ENCODE assay signal across 26 cellular contexts in genomic region chr20:47680804-47681529, GRCh38.
DNase-seq lines count a peak whose midpoint lies in the region; ATAC-seq, FAIRE-seq and TF ChIP-seq lines count a peak whose summit lies in the region.
"Had no signal": no experiment of that assay in that cellular context is flagged by ENCODE, and none has a peak within 500 bp of the region (broad histone marks: within the 10 kb centered on the region; RNA-seq: fewer than 3 reads in every experiment).

No MANE protein-coding gene starts in this region.

- no peak for TF ChIP-seq CTCF in Caco-2 (IDR thresholded peaks at IDR 0.05; ENCODE audit: insufficient read depth in 1 of 2, low read depth in 1 of 2, low read length in 1 of 2, severe bottlenecking in 1 of 2, unreplicated experiment in 1 of 2)
- no peak for TF ChIP-seq CTCF in IMR-90 (conservative IDR thresholded peaks at IDR 0.05; ENCODE audit: low read depth, low read length)
- TF ChIP-seq CTCF in astrocyte (IDR thresholded peaks at IDR 0.05; ENCODE audit: insufficient read depth, low read depth, low read length), result no peak
- no peak for TF ChIP-seq CTCF in liver (IDR thresholded peaks at IDR 0.05; ENCODE audit: low read depth, low read length, missing input control)
- TF ChIP-seq CTCF in BE2C (IDR thresholded peaks at IDR 0.05; ENCODE audit: low read depth, low read length), result no peak

- no peaks in the 10 kb centered on the region for H3K9me3 Mint-ChIP-seq in Caco-2 (ENCODE audit: unreplicated experiment)
- H3K9me3 Mint-ChIP-seq in astrocyte (ENCODE audit: unreplicated experiment), result peaks cover 2% of the 10 kb centered on the region
- H3K9me3 Mint-ChIP-seq: activated CD4-positive, alpha-beta T cell treated with anti-CD3 and anti-CD28 coated beads, Interleukin-2, amount 10 ng/mL, durations not matched to agents 7 days and 5 days; central memory CD8-positive, alpha-beta T cell; naive B cell; stimulated activated effector memory CD8-positive, alpha-beta T cell treated with anti-CD3 and anti-CD28 coated beads, Interleukin-12 subunit alpha, Interleukin-12 subunit beta, amount 100 ng/mL, for 72 hours; T-helper 2 cell treated with Interferon-gamma antibody and Interleukin-4, amounts not matched to agents 5 μg/mL and 100 μg/mL, for 36 hours had no signal

- H3K27me3 Mint-ChIP-seq in Caco-2 (ENCODE audit: insufficient read depth, unreplicated experiment), result no peaks in the 10 kb centered on the region
- H3K27me3 Mint-ChIP-seq in astrocyte (ENCODE audit: low read depth, unreplicated experiment), result no peaks in the 10 kb centered on the region
- H3K27me3 Mint-ChIP-seq: activated CD4-positive, alpha-beta T cell treated with anti-CD3 and anti-CD28 coated beads, Interleukin-2, amount 10 ng/mL, durations not matched to agents 7 days and 5 days had no signal

- H3K4me2 ChIP-seq in IMR-90 (ENCODE audit: low read depth, low read length) (no peak overlapping the region), astrocyte (ENCODE audit: low read length) (peak overlapping the region; percentile 35), mesendoderm (ENCODE audit: low read length) (no peak overlapping the region)

- CTCF ChIA-PET in Caco-2 (lab: Charles Lee) (interaction anchor here (0.9 to 3.5 kb wide), 6 partner anchors 17 to 939 kb away, joined by 3 to 14 read pairs (median 4); no protein-coding TSS in a partner anchor), IMR-90 (lab: Yijun Ruan, JAX) (no interaction called here)

- ATAC-seq in IMR-90 (ENCODE audit: low read depth), result no peak
- ATAC-seq: stimulated activated effector memory CD8-positive, alpha-beta T cell treated with anti-CD3 and anti-CD28 coated beads, Interleukin-12 subunit alpha, Interleukin-12 subunit beta, amount 100 ng/mL, for 72 hours had no signal

- intact Hi-C loops in Caco-2 (cut with micrococcal nuclease; ENCODE audit: unreplicated experiment) (no loop called here), IMR-90 (cut with micrococcal nuclease) (no loop called here)

- H2AK9ac ChIP-seq in IMR-90 (replicated peaks; ENCODE audit: low read depth, low read length, poor library complexity), result no peak overlapping the region

- in situ Hi-C loops in IMR-90 (cut with MboI; ENCODE audit: low sequenced_read_pairs), result loop anchor here (10.0 kb wide), 1 partner anchor 614 kb away; no protein-coding TSS in a partner anchor

- H3K36me3 Mint-ChIP-seq in Caco-2 (ENCODE audit: insufficient read depth, unreplicated experiment) (peaks cover 6% of the 10 kb centered on the region), astrocyte (ENCODE audit: low read depth, unreplicated experiment) (peaks cover 6% of the 10 kb centered on the region)
- H3K36me3 Mint-ChIP-seq: naive B cell; stimulated activated effector memory CD8-positive, alpha-beta T cell treated with anti-CD3 and anti-CD28 coated beads, Interleukin-12 subunit alpha, Interleukin-12 subunit beta, amount 100 ng/mL, for 72 hours had no signal

- no peak overlapping the region for H2BK20ac ChIP-seq in IMR-90 (ENCODE audit: low read depth, low read length)

- H3K4me3 Mint-ChIP-seq in Caco-2 (ENCODE audit: unreplicated experiment), result no peak overlapping the region
- H3K4me3 Mint-ChIP-seq in astrocyte (ENCODE audit: unreplicated experiment), result no peak overlapping the region
- H3K4me3 Mint-ChIP-seq: activated CD4-positive, alpha-beta T cell treated with anti-CD3 and anti-CD28 coated beads, Interleukin-2, amount 10 ng/mL, durations not matched to agents 7 days and 5 days; central memory CD8-positive, alpha-beta T cell; naive B cell; stimulated activated effector memory CD8-positive, alpha-beta T cell treated with anti-CD3 and anti-CD28 coated beads, Interleukin-12 subunit alpha, Interleukin-12 subunit beta, amount 100 ng/mL, for 72 hours; T-helper 2 cell treated with Interferon-gamma antibody and Interleukin-4, amounts not matched to agents 5 μg/mL and 100 μg/mL, for 36 hours had no signal

- dilution Hi-C loops in IMR-90 (cut with HindIII; ENCODE audit: low sequenced_read_pairs, unreplicated experiment), result no loop called here

- no peak overlapping the region for H3K27ac Mint-ChIP-seq in Caco-2 (ENCODE audit: unreplicated experiment)
- no peak overlapping the region for H3K27ac Mint-ChIP-seq in astrocyte (ENCODE audit: unreplicated experiment)
- H3K27ac Mint-ChIP-seq: activated CD4-positive, alpha-beta T cell treated with anti-CD3 and anti-CD28 coated beads, Interleukin-2, amount 10 ng/mL, durations not matched to agents 7 days and 5 days; stimulated activated effector memory CD8-positive, alpha-beta T cell treated with anti-CD3 and anti-CD28 coated beads, Interleukin-12 subunit alpha, Interleukin-12 subunit beta, amount 100 ng/mL, for 72 hours; T-helper 2 cell treated with Interferon-gamma antibody and Interleukin-4, amounts not matched to agents 5 μg/mL and 100 μg/mL, for 36 hours had no signal

- H3K14ac ChIP-seq in IMR-90 (replicated peaks; ENCODE audit: low read depth, low read length), result no peak overlapping the region

- H3K79me1 ChIP-seq in IMR-90 (ENCODE audit: low read depth in 1 of 2, low read length in 2 of 2) (no peaks in the 10 kb centered on the region), mesendoderm (ENCODE audit: low read length) (no peaks in the 10 kb centered on the region)

- H2BK120ac ChIP-seq in IMR-90 (ENCODE audit: low read depth, low read length), result no peak overlapping the region
- H2BK120ac ChIP-seq in mesendoderm (ENCODE audit: low read depth, low read length), result no peak overlapping the region

- H3K23ac ChIP-seq in IMR-90 (ENCODE audit: low read depth, low read length), result no peak overlapping the region
- no peak overlapping the region for H3K23ac ChIP-seq in mesendoderm (ENCODE audit: low read length)

- H4K20me1 ChIP-seq in IMR-90 (ENCODE audit: insufficient read depth, low read length), result no peaks in the 10 kb centered on the region
- H4K20me1 ChIP-seq in astrocyte (ENCODE audit: insufficient read depth, low read length), result no peaks in the 10 kb centered on the region

- H3K4ac ChIP-seq in IMR-90 (ENCODE audit: low read depth, low read length), result no peak overlapping the region
- H3K4ac ChIP-seq in mesendoderm (ENCODE audit: low read depth, low read length), result no peak overlapping the region

- no peak for TF ChIP-seq POLR2A in IMR-90 (IDR thresholded peaks at IDR 0.05; ENCODE audit: low read depth, low read length)

- DNase-seq in Caco-2 (peak; percentile 57 to 58), IMR-90 (peak; percentile 13), astrocyte (ENCODE audit: low read depth) (peak; percentile 63), BE2C (no peak), mesendoderm (no peak), D341Med (ENCODE audit: low spot score) (no peak)
- no peak for DNase-seq in NK-92 treated with Interleukin-12 subunit alpha and Interleukin-12 subunit beta, amount 100 ng/mL, for 24 hours (lab: John Stamatoyannopoulos, UW)
- DNase-seq: activated CD4-positive, alpha-beta T cell treated with anti-CD3 and anti-CD28 coated beads, Interleukin-2, amount 10 ng/mL, durations not matched to agents 7 days and 5 days; activated naive CD4-positive, alpha-beta T cell treated with anti-CD3 and anti-CD28 coated beads, Interleukin-2, amount 50 U/mL, for 16 hours; anterior cingulate cortex; GOT3; Kasumi-1; naive B cell; NCI-H1105; NCI-H1930; NCI-H69; nucleus accumbens; stimulated activated CD4-positive, alpha-beta T cell treated with anti-CD3 and anti-CD28 coated beads, Interleukin-2, amount 100 ng/mL, for 48 hours had no signal

- no peaks in the 10 kb centered on the region for H3K9me3 ChIP-seq in Caco-2
- H3K9me3 ChIP-seq in IMR-90 (ENCODE audit: control insufficient read depth, insufficient read depth, low read length), result no peaks in the 10 kb centered on the region
- H3K9me3 ChIP-seq in astrocyte (ENCODE audit: insufficient read depth, low read depth, low read length), result no peaks in the 10 kb centered on the region
- H3K9me3 ChIP-seq in liver (ENCODE audit: control insufficient read depth in 4 of 4, low read length in 3 of 4), result no peaks in the 10 kb centered on the region
- no peaks in the 10 kb centered on the region for H3K9me3 ChIP-seq in BE2C

- no peak overlapping the region for H2AFZ ChIP-seq in IMR-90 (replicated peaks; ENCODE audit: low read length, poor library complexity)
- no peak overlapping the region for H2AFZ ChIP-seq in astrocyte (ENCODE audit: low read depth, low read length)

- H3K56ac ChIP-seq in IMR-90 (ENCODE audit: extremely low read depth, insufficient read depth, low read length) (no peak overlapping the region), mesendoderm (ENCODE audit: low read length) (no peak overlapping the region)

- H3K9ac ChIP-seq in IMR-90 (ENCODE audit: low read depth, low read length) (no peak overlapping the region), astrocyte (ENCODE audit: low read length) (no peak overlapping the region), liver (ENCODE audit: low read depth in 1 of 2, low read length in 2 of 2) (no peak overlapping the region), mesendoderm (ENCODE audit: low read length) (no peak overlapping the region)

- H3K27ac ChIP-seq in IMR-90 (ENCODE audit: insufficient read depth, low read length) (no peak overlapping the region), astrocyte (ENCODE audit: low read depth, low read length) (no peak overlapping the region), liver (ENCODE audit: low read depth in 1 of 2, low read length in 2 of 2) (no peak overlapping the region), mesendoderm (ENCODE audit: low read depth, low read length) (no peak overlapping the region)
- H3K27ac ChIP-seq: C4-2B had no signal

- H2BK5ac ChIP-seq in IMR-90 (ENCODE audit: low read depth, low read length, poor library complexity, severe bottlenecking) (no peak overlapping the region), mesendoderm (ENCODE audit: low read length) (no peak overlapping the region)

- H4K5ac ChIP-seq in IMR-90 (ENCODE audit: low read depth, low read length) (no peak overlapping the region), mesendoderm (ENCODE audit: low read length) (no peak overlapping the region)

- peaks cover 27% of the 10 kb centered on the region for H3K4me1 ChIP-seq in Caco-2
- H3K4me1 ChIP-seq in IMR-90 (ENCODE audit: control insufficient read depth, insufficient read depth, low read length), result no peaks in the 10 kb centered on the region; the same call in 1 of the 2 replicates
- H3K4me1 ChIP-seq in astrocyte (ENCODE audit: insufficient read depth, low read length), result peaks cover 3% of the 10 kb centered on the region
- peaks cover 0 to 3% (median 1%) of the 10 kb centered on the region in 4 donors for H3K4me1 ChIP-seq in liver (ENCODE audit: control insufficient read depth in 4 of 4, insufficient read depth in 4 of 4, low read length in 3 of 4)
- no peaks in the 10 kb centered on the region for H3K4me1 ChIP-seq in BE2C
- H3K4me1 ChIP-seq in mesendoderm (ENCODE audit: control insufficient read depth, low read depth, low read length), result no peaks in the 10 kb centered on the region

- no peak overlapping the region for H4K8ac ChIP-seq in IMR-90 (ENCODE audit: low read depth in 2 of 2, low read length in 2 of 2)
- H4K8ac ChIP-seq in mesendoderm (ENCODE audit: low read depth, low read length), result no peak overlapping the region

- H2AK5ac ChIP-seq in IMR-90 (ENCODE audit: low read depth, low read length) (no peak overlapping the region), mesendoderm (ENCODE audit: low read length) (no peak overlapping the region)

- H3K4me1 Mint-ChIP-seq in Caco-2 (ENCODE audit: low read depth, unreplicated experiment), result no peaks in the 10 kb centered on the region
- peaks cover 8% of the 10 kb centered on the region for H3K4me1 Mint-ChIP-seq in astrocyte (ENCODE audit: low read depth, unreplicated experiment)
- H3K4me1 Mint-ChIP-seq: activated CD4-positive, alpha-beta T cell treated with anti-CD3 and anti-CD28 coated beads, Interleukin-2, amount 10 ng/mL, durations not matched to agents 7 days and 5 days had no signal

- 83% methylated on average over 2 of the region's 6 CpGs; no CpG with 5 or more reads in 1 of the 2 experiments for WGBS in IMR-90 (ENCODE audit: extremely low coverage in 2 of 2, insufficient read length in 1 of 2), 2 experiments
- WGBS in liver, result 82% methylated on average over 6 of the region's 6 CpGs
- WGBS in mesendoderm (ENCODE audit: extremely low coverage, insufficient coverage, low lambda C conversion rate), result no CpG with 5 or more reads among the region's 6 CpGs

- H3K4me3 ChIP-seq in Caco-2 (ENCODE audit: low read depth, low read length) (no peak overlapping the region), IMR-90 (ENCODE audit: insufficient read depth, low read depth, low read length) (no peak overlapping the region), astrocyte (ENCODE audit: insufficient read depth, low read depth, low read length) (no peak overlapping the region), liver (ENCODE audit: low read depth in 1 of 3, low read length in 3 of 3) (no peak overlapping the region), BE2C (ENCODE audit: low read depth, low read length) (no peak overlapping the region), mesendoderm (ENCODE audit: low read length) (no peak overlapping the region)

- H3K36me3 ChIP-seq in Caco-2 (ENCODE audit: control insufficient read depth, insufficient read depth, low read length) (no peaks in the 10 kb centered on the region), IMR-90 (ENCODE audit: control insufficient read depth, insufficient read depth, low read length) (no peaks in the 10 kb centered on the region), astrocyte (ENCODE audit: insufficient read depth, low read length) (no peaks in the 10 kb centered on the region), liver (ENCODE audit: control insufficient read depth in 4 of 4, insufficient read depth in 3 of 4, low read depth in 1 of 4, low read length in 3 of 4) (no peaks in the 10 kb centered on the region), BE2C (peaks cover 31% of the 10 kb centered on the region), mesendoderm (ENCODE audit: control insufficient read depth, insufficient read depth, low read length) (no peaks in the 10 kb centered on the region)

- POLR2A ChIA-PET in Caco-2 (lab: Charles Lee) (no interaction called here), IMR-90 (lab: Charles Lee; ENCODE audit: unreplicated experiment) (no interaction called here)

- FAIRE-seq in astrocyte (lab: Jason Lieb, UNC), result no peak
- FAIRE-seq: D721Med, endothelial cell of umbilical vein, keratinocyte had no signal

- H3K79me2 ChIP-seq in astrocyte (ENCODE audit: insufficient read depth, low read length), result no peaks in the 10 kb centered on the region
- H3K79me2 ChIP-seq in mesendoderm (ENCODE audit: control insufficient read depth, insufficient read depth, low read length), result no peaks in the 10 kb centered on the region

- no peak overlapping the region for H4K91ac ChIP-seq in IMR-90 (ENCODE audit: insufficient read depth, low read depth, low read length)

- H3K27me3 ChIP-seq in Caco-2 (replicated peaks; ENCODE audit: control insufficient read depth, insufficient read depth, low read length) (no peaks in the 10 kb centered on the region), IMR-90 (ENCODE audit: control insufficient read depth, insufficient read depth, low read length) (peaks cover 4% of the 10 kb centered on the region; the same call in 1 of the 2 replicates), astrocyte (ENCODE audit: insufficient read depth, low read length) (no peaks in the 10 kb centered on the region), liver (ENCODE audit: control insufficient read depth in 4 of 4, insufficient read depth in 4 of 4, low read length in 3 of 4) (no peaks in the 10 kb centered on the region), BE2C (no peaks in the 10 kb centered on the region), mesendoderm (ENCODE audit: insufficient read depth, low read length, poor library complexity) (no peaks in the 10 kb centered on the region)

- TF ChIP-seq RAD21 in IMR-90 (IDR thresholded peaks at IDR 0.05; ENCODE audit: low read length) (no peak), liver (IDR thresholded peaks at IDR 0.05) (no peak)

- H2BK15ac ChIP-seq in IMR-90 (ENCODE audit: low read depth, low read length), result no peak overlapping the region
- H2BK15ac ChIP-seq in mesendoderm (replicated peaks; ENCODE audit: low read depth), result no peak overlapping the region

- no peaks in the 10 kb centered on the region; the same call in 1 of the 2 replicates for H3K9me1 ChIP-seq in IMR-90 (ENCODE audit: insufficient read depth, low read length)

- H3K18ac ChIP-seq in IMR-90 (ENCODE audit: low read depth, low read length) (no peak overlapping the region), mesendoderm (ENCODE audit: low read length) (no peak overlapping the region)

- BruUV-seq in Caco-2 (replicated peaks; lab: Mats Ljungman, UMichigan), result no TSS peak
- no TSS peak for BruUV-seq in IMR-90 (replicated peaks; lab: Mats Ljungman, UMichigan)

Comparison
In these comparisons a context has a peak if more than half of its experiments do, and no peak if none do; other contexts are left out.
1. DNase-seq: peak in Caco-2 (2 of 2), IMR-90 (single experiment) and astrocyte (single experiment); none in BE2C (single experiment), mesendoderm (single experiment), D341Med (single experiment) and NK-92 treated with Interleukin-12 subunit alpha and Interleukin-12 subunit beta, amount 100 ng/mL, for 24 hours (single experiment).